In the genomic region with DNA sequence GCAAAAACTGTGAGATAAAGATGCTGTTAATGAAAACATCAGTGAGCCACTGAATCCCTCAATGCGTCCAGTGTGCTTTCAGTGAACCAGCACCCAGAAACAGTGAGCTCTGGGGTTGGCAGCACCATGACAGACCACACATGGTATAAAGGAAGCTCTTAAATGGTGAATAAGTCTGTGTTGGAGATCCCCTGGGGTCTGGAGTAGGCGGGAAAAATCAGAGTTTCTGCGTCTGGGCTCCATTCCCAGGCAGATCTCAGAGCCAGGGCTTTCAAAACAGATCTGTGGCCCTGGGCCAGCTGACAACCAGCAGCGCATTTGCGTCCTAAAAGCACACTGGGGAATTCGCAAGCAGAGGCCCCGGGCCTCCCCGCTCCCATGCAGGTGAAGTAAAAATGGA, we compare ENCODE assay signal across 9 cellular contexts.
DNase-seq lines count a peak whose midpoint lies in the region; ATAC-seq and TF ChIP-seq lines count a peak whose summit lies in the region.
"Had no signal": no experiment of that assay in that cellular context is flagged by ENCODE, and none has a peak within 500 bp of the region (broad histone marks: within the 10 kb centered on the region; RNA-seq: fewer than 3 reads in every experiment).

No MANE protein-coding gene starts in this region.

- peaks cover 11% of the 10 kb centered on the region for H3K27me3 Mint-ChIP-seq in brain
- H3K27me3 Mint-ChIP-seq in activated naive CD4-positive, alpha-beta T cell treated with anti-CD3 and anti-CD28 coated beads, Interleukin-2, amount 10 ng/mL, durations not matched to agents 7 days and 5 days: no peaks in the 10 kb centered on the region
- H3K27me3 Mint-ChIP-seq: activated naive CD8-positive, alpha-beta T cell treated with anti-CD3 and anti-CD28 coated beads, Interleukin-2, amount 50 U/mL, for 24 hours had no signal

- H3K4me1 ChIP-seq in thyroid gland: peaks cover 28 to 36% of the 10 kb centered on the region in 2 donors

- ATAC-seq in left lobe of liver (peak; percentile 95), HG02588 (IDR thresholded peaks at IDR 0.05; ENCODE audit: unreplicated experiment) (no peak), HG03457 (IDR thresholded peaks at IDR 0.05; ENCODE audit: unreplicated experiment) (no peak), HG03039 (IDR thresholded peaks at IDR 0.05; ENCODE audit: unreplicated experiment) (no peak)
- ATAC-seq: activated naive CD8-positive, alpha-beta T cell treated with anti-CD3 and anti-CD28 coated beads, Interleukin-2, amount 50 U/mL, for 24 hours had no signal

- H3K27ac Mint-ChIP-seq in brain: peak overlapping the region; percentile 39 to 94 (median 93)
- H3K27ac Mint-ChIP-seq in activated naive CD4-positive, alpha-beta T cell treated with anti-CD3 and anti-CD28 coated beads, Interleukin-2, amount 10 ng/mL, durations not matched to agents 7 days and 5 days: no peak overlapping the region
- H3K27ac Mint-ChIP-seq: activated naive CD8-positive, alpha-beta T cell treated with anti-CD3 and anti-CD28 coated beads, Interleukin-2, amount 50 U/mL, for 24 hours had no signal

- H3K36me3 Mint-ChIP-seq in brain: peaks cover 6% of the 10 kb centered on the region
- no peaks in the 10 kb centered on the region for H3K36me3 Mint-ChIP-seq in activated naive CD4-positive, alpha-beta T cell treated with anti-CD3 and anti-CD28 coated beads, Interleukin-2, amount 10 ng/mL, durations not matched to agents 7 days and 5 days

- CTCF ChIA-PET in activated naive CD4-positive, alpha-beta T cell treated with anti-CD3 and anti-CD28 coated beads, Interleukin-2, amount 10 ng/mL, durations not matched to agents 7 days and 5 days (lab: Charles Lee): interaction anchor here (1.4 kb wide), 1 partner anchor 29 kb away, joined by 6 read pairs; no protein-coding TSS in a partner anchor

- TF ChIP-seq CTCF in brain (conservative IDR thresholded peaks at IDR 0.05) (no peak), thyroid gland (IDR thresholded peaks at IDR 0.05) (no peak)

- peak overlapping the region; percentile 33 to 84 (median 81) for H3K27ac ChIP-seq in thyroid gland

- intact Hi-C loops in thyroid gland (cut with DNase I): no loop called here

- H3K9me3 Mint-ChIP-seq in brain: peaks cover 0 to 2% (median 0%) of the 10 kb centered on the region in 5 experiments
- no peaks in the 10 kb centered on the region for H3K9me3 Mint-ChIP-seq in activated naive CD4-positive, alpha-beta T cell treated with anti-CD3 and anti-CD28 coated beads, Interleukin-2, amount 10 ng/mL, durations not matched to agents 7 days and 5 days
- H3K9me3 Mint-ChIP-seq: activated naive CD8-positive, alpha-beta T cell treated with anti-CD3 and anti-CD28 coated beads, Interleukin-2, amount 50 U/mL, for 24 hours had no signal

- DNase-seq in NCI-H1092 treated with DMSO at 0.1 percent for 48 hours (lab: John Stamatoyannopoulos, UW) (peak; percentile 98), left lobe of liver (ENCODE audit: low spot score) (peak; percentile 78), thyroid gland (peak; percentile 96 to 97)
- no peak for DNase-seq in activated naive CD4-positive, alpha-beta T cell treated with anti-CD3 and anti-CD28 coated beads, Interleukin-2, amount 10 ng/mL, durations not matched to agents 7 days and 5 days
- DNase-seq: activated naive CD8-positive, alpha-beta T cell treated with anti-CD3 and anti-CD28 coated beads, Interleukin-2, amount 50 U/mL, for 24 hours had no signal

- WGBS in thyroid gland, 2 donors: 7 to 17% methylated on average over 8 of the region's 8 CpGs

- H3K36me3 ChIP-seq in thyroid gland: no peaks in the 10 kb centered on the region

- no peak for TF ChIP-seq POLR2A in thyroid gland (IDR thresholded peaks at IDR 0.05)

- H3K4me1 Mint-ChIP-seq in brain: peaks cover 47% of the 10 kb centered on the region
- H3K4me1 Mint-ChIP-seq in activated naive CD4-positive, alpha-beta T cell treated with anti-CD3 and anti-CD28 coated beads, Interleukin-2, amount 10 ng/mL, durations not matched to agents 7 days and 5 days: no peaks in the 10 kb centered on the region
- H3K4me1 Mint-ChIP-seq: activated naive CD8-positive, alpha-beta T cell treated with anti-CD3 and anti-CD28 coated beads, Interleukin-2, amount 50 U/mL, for 24 hours had no signal

- H3K4me3 Mint-ChIP-seq in brain: peak overlapping the region in 4 of 5 experiments; percentile 19 to 56 (median 42)
- no peak overlapping the region for H3K4me3 Mint-ChIP-seq in activated naive CD4-positive, alpha-beta T cell treated with anti-CD3 and anti-CD28 coated beads, Interleukin-2, amount 10 ng/mL, durations not matched to agents 7 days and 5 days
- H3K4me3 Mint-ChIP-seq: activated naive CD8-positive, alpha-beta T cell treated with anti-CD3 and anti-CD28 coated beads, Interleukin-2, amount 50 U/mL, for 24 hours had no signal

- no peak overlapping the region for H3K4me3 ChIP-seq in thyroid gland (replicated peaks in 1 of 3)

- no peaks in the 10 kb centered on the region for H3K27me3 ChIP-seq in thyroid gland

- no peaks in the 10 kb centered on the region for H3K9me3 ChIP-seq in thyroid gland
